In the genomic region with DNA sequence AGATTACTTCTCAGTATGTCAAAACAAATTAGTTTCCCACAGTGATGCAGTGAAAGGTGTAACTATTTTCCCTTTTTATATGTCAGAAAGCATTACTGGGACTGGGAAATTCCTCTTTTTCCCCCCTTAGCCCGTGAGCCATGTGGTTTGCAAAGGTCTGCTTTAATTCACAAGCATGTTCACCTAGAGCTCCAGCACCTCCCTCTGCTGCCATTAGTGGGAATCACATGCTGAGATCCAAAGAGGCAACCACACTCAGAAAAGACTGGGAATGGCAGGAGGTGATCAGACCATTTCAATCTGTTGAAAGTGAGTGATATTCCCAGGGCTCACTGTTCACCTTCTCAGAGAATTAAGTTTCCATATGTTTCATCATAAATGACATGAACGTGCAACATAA, we compare ENCODE assay signal across 11 cellular contexts.
DNase-seq lines count a peak whose midpoint lies in the region; ATAC-seq, FAIRE-seq and TF ChIP-seq lines count a peak whose summit lies in the region.
"Had no signal": no experiment of that assay in that cellular context is flagged by ENCODE, and none has a peak within 500 bp of the region (broad histone marks: within the 10 kb centered on the region; RNA-seq: fewer than 3 reads in every experiment).

No MANE protein-coding gene starts in this region.

- H2AFZ ChIP-seq in keratinocyte (ENCODE audit: control insufficient read depth, low read length), result no peak overlapping the region

- H3K9me1 ChIP-seq in keratinocyte (ENCODE audit: control insufficient read depth, extremely low read depth, insufficient read depth, low read length), result no peaks in the 10 kb centered on the region

- H4K20me1 ChIP-seq in keratinocyte (ENCODE audit: control insufficient read depth, extremely low read depth, insufficient read depth, low read length), result no peaks in the 10 kb centered on the region

- H3K27ac Mint-ChIP-seq in HFFc6, result no peak overlapping the region
- H3K27ac Mint-ChIP-seq in activated T-cell treated with anti-CD3 and anti-CD28 coated beads, Interleukin-2, amount 50 U/mL, for 72 hours, result no peak overlapping the region

- FAIRE-seq in keratinocyte (lab: Jason Lieb, UNC), result peak; percentile 84
- FAIRE-seq: GM18507, K562 had no signal

- H3K27me3 Mint-ChIP-seq in HFFc6 (ENCODE audit: insufficient read depth), result no peaks in the 10 kb centered on the region
- H3K27me3 Mint-ChIP-seq in activated T-cell treated with anti-CD3 and anti-CD28 coated beads, Interleukin-2, amount 50 U/mL, for 72 hours (ENCODE audit: low read depth), result no peaks in the 10 kb centered on the region

- H3K36me3 ChIP-seq in keratinocyte (ENCODE audit: control insufficient read depth in 2 of 2, extremely low read depth in 1 of 2, insufficient read depth in 2 of 2, low read length in 2 of 2), result no peaks in the 10 kb centered on the region

- H3K9me3 ChIP-seq in keratinocyte (ENCODE audit: control insufficient read depth, low read depth, low read length), result no peaks in the 10 kb centered on the region

- no peak overlapping the region for H3K27ac ChIP-seq in keratinocyte (ENCODE audit: control insufficient read depth, insufficient read depth, low read length)

- no peak overlapping the region for H3K9ac ChIP-seq in keratinocyte (ENCODE audit: control insufficient read depth, extremely low read depth, insufficient read depth, low read length)

- peaks cover 2% of the 10 kb centered on the region for H3K4me1 ChIP-seq in keratinocyte (ENCODE audit: control insufficient read depth, extremely low read depth, insufficient read depth, low read length)

- no peaks in the 10 kb centered on the region for H3K9me3 Mint-ChIP-seq in HFFc6
- peaks cover 0 to 3% of the 10 kb centered on the region in 2 donors for H3K9me3 Mint-ChIP-seq in activated T-cell treated with anti-CD3 and anti-CD28 coated beads, Interleukin-2, amount 50 U/mL, for 72 hours

- H3K36me3 Mint-ChIP-seq in HFFc6 (ENCODE audit: low read depth), result no peaks in the 10 kb centered on the region
- no peaks in the 10 kb centered on the region for H3K36me3 Mint-ChIP-seq in activated T-cell treated with anti-CD3 and anti-CD28 coated beads, Interleukin-2, amount 50 U/mL, for 72 hours (ENCODE audit: insufficient read depth in 2 of 2)

- no peak overlapping the region for H3K4me2 ChIP-seq in keratinocyte (ENCODE audit: control insufficient read depth, extremely low read depth, insufficient read depth, low read depth, low read length)

- dilution Hi-C loops in keratinocyte (cut with MboI; ENCODE audit: extremely low pct_ligation_motif_present, low sequenced_read_pairs), result no loop called here

- H3K4me1 Mint-ChIP-seq in HFFc6 (ENCODE audit: low read depth), result peaks cover 11% of the 10 kb centered on the region
- no peaks in the 10 kb centered on the region for H3K4me1 Mint-ChIP-seq in activated T-cell treated with anti-CD3 and anti-CD28 coated beads, Interleukin-2, amount 50 U/mL, for 72 hours (ENCODE audit: low read depth)

- no peak overlapping the region for H3K4me3 Mint-ChIP-seq in HFFc6
- H3K4me3 Mint-ChIP-seq in activated T-cell treated with anti-CD3 and anti-CD28 coated beads, Interleukin-2, amount 50 U/mL, for 72 hours, result no peak overlapping the region

- no peaks in the 10 kb centered on the region for H3K79me2 ChIP-seq in keratinocyte (ENCODE audit: control insufficient read depth, insufficient read depth, low read length)

- DNase-seq in AG20443 (ENCODE audit: low spot score) (peak; percentile 42), HFFc6 (peak; percentile 26), SW 1271 (lab: John Stamatoyannopoulos, UW) (peak; percentile 28 to 66), keratinocyte (ENCODE audit: low read depth, low spot score) (no peak), SKM-1 treated with dmso at 0.1 percent for 144 hours (lab: John Stamatoyannopoulos, UW; ENCODE audit: unreplicated experiment) (no peak)
- DNase-seq in activated T-cell treated with anti-CD3 and anti-CD28 coated beads, Interleukin-2, amount 50 U/mL, for 72 hours, result no peak
- no peak for DNase-seq in stimulated activated CD4-positive, alpha-beta T cell treated with anti-CD3 and anti-CD28 coated beads, Interleukin-2, amount 100 ng/mL, for 48 hours
- DNase-seq: activated CD8-positive, alpha-beta memory T cell treated with anti-CD3 and anti-CD28 coated beads, Interleukin-2, amount 50 U/mL, for 48 hours had no signal

- H3K4me3 ChIP-seq in keratinocyte (ENCODE audit: control insufficient read depth in 2 of 3, extremely low read depth in 1 of 3, insufficient read depth in 2 of 3, low read depth in 1 of 3, low read length in 3 of 3), result no peak overlapping the region
- H3K4me3 ChIP-seq: K562 had no signal

- no peaks in the 10 kb centered on the region for H3K27me3 ChIP-seq in keratinocyte (ENCODE audit: control insufficient read depth, extremely low read depth, insufficient read depth, low read length)

- ATAC-seq in activated T-cell treated with anti-CD3 and anti-CD28 coated beads, Interleukin-2, amount 50 U/mL, for 72 hours (replicated peaks in 1 of 2), result no peak
- ATAC-seq in GM21786 (IDR thresholded peaks at IDR 0.05; ENCODE audit: unreplicated experiment), result no peak
- ATAC-seq: K562 had no signal

- TF ChIP-seq CTCF in HFFc6 (IDR thresholded peaks at IDR 0.05) (peak; percentile 74), keratinocyte (optimal IDR thresholded peaks at IDR 0.05 in 1 of 3, IDR thresholded peaks at IDR 0.05 in 1 of 3, conservative IDR thresholded peaks at IDR 0.05 in 1 of 3; ENCODE audit: extremely low read depth in 1 of 3, insufficient read depth in 2 of 3, low read length in 3 of 3) (peak; percentile 58 to 70 (median 63))

Comparison
In these comparisons a context has a peak if more than half of its experiments do, and no peak if none do; other contexts are left out.
1. DNase-seq: peak in AG20443 (single experiment), HFFc6 (single experiment) and SW 1271 (2 of 2); none in keratinocyte (single experiment), activated T-cell treated with anti-CD3 and anti-CD28 coated beads, Interleukin-2, amount 50 U/mL, for 72 hours (0 of 2), stimulated activated CD4-positive, alpha-beta T cell treated with anti-CD3 and anti-CD28 coated beads, Interleukin-2, amount 100 ng/mL, for 48 hours (0 of 2) and SKM-1 treated with dmso at 0.1 percent for 144 hours (single experiment).